In the genomic region with DNA sequence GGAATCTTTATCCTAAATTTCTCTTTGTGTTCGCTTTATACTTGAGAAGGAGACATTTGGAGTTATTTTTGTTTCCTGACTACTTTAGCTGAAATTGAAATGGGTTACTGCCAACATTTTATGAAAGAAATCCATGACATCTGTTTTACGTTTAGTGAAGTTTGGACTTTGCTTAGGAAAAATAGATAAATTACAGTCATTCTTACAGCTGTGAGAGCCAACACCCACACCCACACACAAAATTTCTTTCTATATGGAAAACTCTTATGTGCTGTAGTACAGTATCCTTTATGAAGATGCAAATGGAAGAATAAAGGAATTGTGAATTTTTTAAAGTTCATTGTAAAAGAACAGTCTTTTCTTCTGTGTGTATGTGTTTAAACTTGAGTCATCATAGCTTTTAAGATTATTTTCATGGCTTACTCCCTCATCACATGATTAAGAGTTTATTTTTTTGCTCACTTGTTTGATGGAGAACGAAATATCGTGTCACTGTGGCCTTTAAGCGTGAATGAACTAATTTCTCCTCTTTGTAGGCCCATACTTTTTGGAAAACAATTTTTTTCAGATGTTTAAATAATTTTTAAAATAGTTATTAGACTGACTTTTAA, we compare ENCODE assay signal across 16 cellular contexts. TPM values are rescaled to one million over a fixed set of nuclear protein-coding genes. Genes with fewer than 3 reads are reported as not detected.
DNase-seq lines count a peak whose midpoint lies in the region; ATAC-seq and TF ChIP-seq lines count a peak whose summit lies in the region.
"Had no signal": no experiment of that assay in that cellular context is flagged by ENCODE, and none has a peak within 500 bp of the region (broad histone marks: within the 10 kb centered on the region; RNA-seq: fewer than 3 reads in every experiment).

No MANE protein-coding gene starts in this region.

- H3K4me2 ChIP-seq in smooth muscle cell = peak overlapping the region; percentile 23

- no peak overlapping the region for H3K9ac ChIP-seq in smooth muscle cell (ENCODE audit: low read depth)

- peak overlapping the region; percentile 68 to 73 for H3K27ac ChIP-seq in coronary artery
- H3K27ac ChIP-seq in smooth muscle cell (ENCODE audit: low read depth) = peak overlapping the region; percentile 51
- no peak overlapping the region for H3K27ac ChIP-seq in foreskin keratinocyte

- no peaks in the 10 kb centered on the region for H3K4me1 ChIP-seq in smooth muscle cell (ENCODE audit: low read depth)
- H3K4me1 ChIP-seq in foreskin keratinocyte = no peaks in the 10 kb centered on the region
- H3K4me1 ChIP-seq: upper lobe of left lung had no signal

- no peaks in the 10 kb centered on the region for H3F3A ChIP-seq in smooth muscle cell (ENCODE audit: low read depth)

- H3K27me3 ChIP-seq in smooth muscle cell (ENCODE audit: low read depth) = no peaks in the 10 kb centered on the region
- no peaks in the 10 kb centered on the region for H3K27me3 ChIP-seq in foreskin keratinocyte
- H3K27me3 ChIP-seq: MG63, Peyer's patch, upper lobe of left lung had no signal

- H3K36me3 ChIP-seq in smooth muscle cell (ENCODE audit: low read depth) = peaks cover 4% of the 10 kb centered on the region
- H3K36me3 ChIP-seq: Peyer's patch, upper lobe of left lung had no signal

- DNase-seq in GM03348 (ENCODE audit: low spot score) (peak; percentile 63), coronary artery (ENCODE audit: low spot score) (no peak), left kidney (ENCODE audit: low read depth, low spot score) (peak; percentile 19), smooth muscle cell (lab: John Stamatoyannopoulos, UW; ENCODE audit: unreplicated experiment) (no peak), epidermal melanocyte (ENCODE audit: insufficient read length, low spot score) (no peak), foreskin keratinocyte (no peak)
- no peak for DNase-seq in activated CD4-positive, alpha-beta T cell treated with anti-CD3 and anti-CD28 coated beads, Interleukin-2, amount 50 U/mL, for 1 hour
- DNase-seq: activated CD8-positive, alpha-beta memory T cell treated with anti-CD3 and anti-CD28 coated beads for 24 hours; CD4-positive, CD25-positive, alpha-beta regulatory T cell; GDM1; MG63; NCI-H2227 treated with DMSO at 0.1 percent for 48 hours; Peyer's patch; upper lobe of left lung had no signal

- TF ChIP-seq CTCF in coronary artery (IDR thresholded peaks at IDR 0.05) (no peak), smooth muscle cell (IDR thresholded peaks at IDR 0.05; ENCODE audit: borderline replicate concordance, insufficient read depth, poor library complexity, severe bottlenecking) (no peak), foreskin keratinocyte (conservative IDR thresholded peaks at IDR 0.05) (no peak)

- 46% methylated on average over 5 of the region's 5 CpGs for WGBS in smooth muscle cell (ENCODE audit: low lambda C conversion rate)

- ATAC-seq in GM21717 (IDR thresholded peaks at IDR 0.05; ENCODE audit: unreplicated experiment) = no peak
- ATAC-seq in foreskin keratinocyte = no peak

- H2AFZ ChIP-seq in smooth muscle cell (ENCODE audit: low read depth) = peak overlapping the region; percentile 52

- H3K9me3 ChIP-seq in smooth muscle cell (replicated peaks; ENCODE audit: low read depth) = no peaks in the 10 kb centered on the region
- H3K9me3 ChIP-seq: Peyer's patch had no signal

- peak overlapping the region; percentile 8 for H3K4me3 ChIP-seq in coronary artery
- H3K4me3 ChIP-seq in smooth muscle cell = no peak overlapping the region
- H3K4me3 ChIP-seq: MG63, Peyer's patch, upper lobe of left lung had no signal

- H3K79me2 ChIP-seq in smooth muscle cell (ENCODE audit: low read depth) = no peaks in the 10 kb centered on the region

- no peaks in the 10 kb centered on the region for H4K20me1 ChIP-seq in smooth muscle cell (ENCODE audit: low read depth)

RNA-seq across cellular contexts. Expression of gene CENPP, which starts 24.5 kb away (rescaled TPM):
- total RNA-seq in smooth muscle cell (4.2 and 10.8 TPM in 2 replicates), foreskin keratinocyte (7.4 and 9.8 TPM in 2 replicates)
- polyA plus RNA-seq in smooth muscle cell (12.1 and 17.5 TPM in 2 replicates), foreskin keratinocyte (4.7 and 8.1 TPM in 2 replicates)

RNA-seq across cellular contexts. Expression of gene NOL8, which starts 25.1 kb away (rescaled TPM):
- total RNA-seq in smooth muscle cell (13.0 and 21.3 TPM in 2 replicates), foreskin keratinocyte (32.7 and 33.0 TPM in 2 replicates)
- polyA plus RNA-seq in smooth muscle cell (15.1 and 16.9 TPM in 2 replicates), foreskin keratinocyte (15.2 and 16.8 TPM in 2 replicates)

RNA-seq across cellular contexts. Expression of gene OGN, which starts 54.1 kb away (rescaled TPM):
- total RNA-seq in smooth muscle cell (27.4 and 67.9 TPM in 2 replicates), foreskin keratinocyte (not detected in 2 replicates)
- polyA plus RNA-seq in smooth muscle cell (11.2 and 27.8 TPM in 2 replicates), foreskin keratinocyte (not detected in 2 replicates)
- polyA plus RNA-seq: keratinocyte had no signal

RNA-seq across cellular contexts. Expression of gene IARS1, which starts 56.7 kb away (rescaled TPM):
- total RNA-seq in smooth muscle cell (150 and 208 TPM in 2 replicates), foreskin keratinocyte (197 and 229 TPM in 2 replicates)
- polyA plus RNA-seq in smooth muscle cell (85.0 and 93.0 TPM in 2 replicates), foreskin keratinocyte (69.4 and 70.2 TPM in 2 replicates)

Comparison
In these comparisons a context has a peak if more than half of its experiments do, and no peak if none do; other contexts are left out.
1. DNase-seq: peak in GM03348 (single experiment) and left kidney (single experiment); none in coronary artery (single experiment), smooth muscle cell (single experiment), activated CD4-positive, alpha-beta T cell treated with anti-CD3 and anti-CD28 coated beads, Interleukin-2, amount 50 U/mL, for 1 hour (single experiment), epidermal melanocyte (single experiment) and foreskin keratinocyte (0 of 2).
2. RNA of gene OGN, which starts 54.1 kb away (total RNA-seq): 27.4 to 67.9 TPM in smooth muscle cell; not detected in foreskin keratinocyte; every median in the first group is over 10 times any median in the second.